9 cellular contexts compared by ENCODE assay signal in the genomic region with DNA sequence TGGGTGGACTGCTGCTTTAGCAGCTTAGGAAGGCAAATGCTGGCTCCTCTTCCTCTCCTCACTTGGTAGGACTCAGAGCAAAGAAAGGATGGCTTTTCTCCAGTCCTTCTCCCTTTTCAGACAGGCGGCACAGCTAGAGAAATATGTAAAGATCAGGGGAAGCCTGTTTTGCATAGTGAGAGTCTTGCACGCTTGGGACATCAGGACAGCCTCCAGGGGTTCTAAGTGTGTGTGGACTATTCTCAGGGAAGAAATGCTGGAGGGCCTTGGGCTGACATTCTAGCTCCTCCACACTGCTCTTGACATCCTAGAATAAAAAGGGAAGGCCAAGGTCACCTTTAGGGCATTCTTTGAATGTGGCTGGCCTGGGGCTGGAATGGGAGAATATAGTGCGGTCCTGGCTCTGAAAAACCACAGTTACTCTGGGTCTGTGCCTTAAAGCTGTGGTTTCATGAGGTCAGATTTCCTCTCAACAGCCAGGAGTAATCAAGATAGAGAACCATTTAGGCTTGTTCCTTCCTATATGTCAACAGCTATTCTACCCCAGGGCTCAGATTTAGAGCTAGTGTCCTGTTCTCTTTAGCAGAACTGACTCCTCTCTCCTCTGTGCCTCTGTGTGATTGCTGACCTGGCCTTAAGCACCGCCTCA. TPM values are rescaled to one million over a fixed set of nuclear protein-coding genes. Genes with fewer than 3 reads are reported as not detected.
DNase-seq lines count a peak whose midpoint lies in the region; ATAC-seq lines count a peak whose summit lies in the region.
"Had no signal": no experiment of that assay in that cellular context is flagged by ENCODE, and none has a peak within 500 bp of the region (broad histone marks: within the 10 kb centered on the region; RNA-seq: fewer than 3 reads in every experiment).

No MANE protein-coding gene starts in this region.

- H3K9me3 Mint-ChIP-seq in activated CD8-positive, alpha-beta memory T cell treated with anti-CD3 and anti-CD28 coated beads, Interleukin-2, amount 10 ng/mL, durations not matched to agents 7 days and 5 days (ENCODE audit: low read depth), result no peaks in the 10 kb centered on the region
- H3K9me3 Mint-ChIP-seq in activated naive CD8-positive, alpha-beta T cell (ENCODE audit: low read depth), result no peaks in the 10 kb centered on the region
- H3K9me3 Mint-ChIP-seq in stimulated activated memory B cell treated with anti-CD40 and anti-IgM and Interleukin-4, amounts not matched to agents 10 μg/mL and 1 μg/mL and 100 μg/mL, for 72 hours, result no peaks in the 10 kb centered on the region

- H3K4me3 Mint-ChIP-seq in activated CD8-positive, alpha-beta memory T cell treated with anti-CD3 and anti-CD28 coated beads, Interleukin-2, amount 10 ng/mL, durations not matched to agents 7 days and 5 days, result no peak overlapping the region
- peak overlapping the region; percentile 38 for H3K4me3 Mint-ChIP-seq in activated naive CD8-positive, alpha-beta T cell
- H3K4me3 Mint-ChIP-seq in stimulated activated memory B cell treated with anti-CD40 and anti-IgM and Interleukin-4, amounts not matched to agents 10 μg/mL and 1 μg/mL and 100 μg/mL, for 72 hours, result no peak overlapping the region

- CTCF ChIA-PET in activated CD8-positive, alpha-beta memory T cell treated with anti-CD3 and anti-CD28 coated beads, Interleukin-2, amount 10 ng/mL, durations not matched to agents 7 days and 5 days (lab: Charles Lee), result interaction anchor here (0.6 to 5.5 kb wide), 12 partner anchors 22 to 649 kb away, joined by 3 to 26 read pairs (median 4); a partner anchor contains a TSS

- peaks cover 20% of the 10 kb centered on the region for H3K4me1 Mint-ChIP-seq in activated CD8-positive, alpha-beta memory T cell treated with anti-CD3 and anti-CD28 coated beads, Interleukin-2, amount 10 ng/mL, durations not matched to agents 7 days and 5 days
- H3K4me1 Mint-ChIP-seq in activated naive CD8-positive, alpha-beta T cell (ENCODE audit: low read depth), result peaks cover 24% of the 10 kb centered on the region
- peaks cover 21% of the 10 kb centered on the region for H3K4me1 Mint-ChIP-seq in stimulated activated memory B cell treated with anti-CD40 and anti-IgM and Interleukin-4, amounts not matched to agents 10 μg/mL and 1 μg/mL and 100 μg/mL, for 72 hours

- H3K36me3 Mint-ChIP-seq in activated CD8-positive, alpha-beta memory T cell treated with anti-CD3 and anti-CD28 coated beads, Interleukin-2, amount 10 ng/mL, durations not matched to agents 7 days and 5 days, result no peaks in the 10 kb centered on the region
- H3K36me3 Mint-ChIP-seq in activated naive CD8-positive, alpha-beta T cell, result no peaks in the 10 kb centered on the region
- no peaks in the 10 kb centered on the region for H3K36me3 Mint-ChIP-seq in stimulated activated memory B cell treated with anti-CD40 and anti-IgM and Interleukin-4, amounts not matched to agents 10 μg/mL and 1 μg/mL and 100 μg/mL, for 72 hours

- ATAC-seq in activated CD8-positive, alpha-beta memory T cell treated with anti-CD3 and anti-CD28 coated beads, Interleukin-2, amount 10 ng/mL, durations not matched to agents 7 days and 5 days, result peak; percentile 65
- peak; percentile 45 for ATAC-seq in stimulated activated memory B cell treated with anti-CD40 and anti-IgM and Interleukin-4, amounts not matched to agents 10 μg/mL and 1 μg/mL and 100 μg/mL, for 72 hours

- no peaks in the 10 kb centered on the region for H3K27me3 Mint-ChIP-seq in activated CD8-positive, alpha-beta memory T cell treated with anti-CD3 and anti-CD28 coated beads, Interleukin-2, amount 10 ng/mL, durations not matched to agents 7 days and 5 days
- H3K27me3 Mint-ChIP-seq in activated naive CD8-positive, alpha-beta T cell, result no peaks in the 10 kb centered on the region
- no peaks in the 10 kb centered on the region for H3K27me3 Mint-ChIP-seq in stimulated activated memory B cell treated with anti-CD40 and anti-IgM and Interleukin-4, amounts not matched to agents 10 μg/mL and 1 μg/mL and 100 μg/mL, for 72 hours

- H3K27ac Mint-ChIP-seq in activated CD8-positive, alpha-beta memory T cell treated with anti-CD3 and anti-CD28 coated beads, Interleukin-2, amount 10 ng/mL, durations not matched to agents 7 days and 5 days, result peak overlapping the region; percentile 68
- peak overlapping the region; percentile 16 for H3K27ac Mint-ChIP-seq in activated naive CD8-positive, alpha-beta T cell
- H3K27ac Mint-ChIP-seq in stimulated activated memory B cell treated with anti-CD40 and anti-IgM and Interleukin-4, amounts not matched to agents 10 μg/mL and 1 μg/mL and 100 μg/mL, for 72 hours, result peak overlapping the region; percentile 42

- no peak for DNase-seq in activated CD8-positive, alpha-beta memory T cell treated with anti-CD3 and anti-CD28 coated beads, Interleukin-2, amount 10 ng/mL, durations not matched to agents 7 days and 5 days
- DNase-seq in activated CD8-positive, alpha-beta memory T cell treated with anti-CD3 and anti-CD28 coated beads, Interleukin-2, amount 50 U/mL, for 4 hours, result no peak
- DNase-seq in M059J (ENCODE audit: low read depth) (peak; percentile 90), amygdala (lab: John Stamatoyannopoulos, UW) (no peak), NCI-H1694 treated with DMSO at 0.1 percent for 48 hours (lab: John Stamatoyannopoulos, UW) (no peak)
- no peak for DNase-seq in stimulated activated naive CD4-positive, alpha-beta T cell treated with Interleukin-2 at 50 U/mL for 16 hours (lab: John Stamatoyannopoulos, UW)

RNA-seq across cellular contexts. Expression of a gene that starts 24.3 kb away (rescaled TPM):
- total RNA-seq in activated CD8-positive, alpha-beta memory T cell treated with anti-CD3 and anti-CD28 coated beads, Interleukin-2, amount 10 ng/mL, durations not matched to agents 7 days and 5 days, result not detected
- not detected in 2 replicates for total RNA-seq in M059J (2014; rRNA removed; shearing (Covaris generic))
- total RNA-seq: tibial nerve had no signal

RNA-seq across cellular contexts. Expression of a gene that starts 41.2 kb away (rescaled TPM):
- 10 to 100 TPM; 45.6 to 45.9 TPM for total RNA-seq in activated CD8-positive, alpha-beta memory T cell treated with anti-CD3 and anti-CD28 coated beads, Interleukin-2, amount 10 ng/mL, durations not matched to agents 7 days and 5 days
- 12.4 and 13.2 TPM in 2 replicates for total RNA-seq in M059J (2014; rRNA removed; shearing (Covaris generic))

RNA-seq across cellular contexts. Expression of a gene that starts 54.0 kb away (rescaled TPM):
- 10 to 100 TPM; 73.3 to 81.2 TPM for total RNA-seq in activated CD8-positive, alpha-beta memory T cell treated with anti-CD3 and anti-CD28 coated beads, Interleukin-2, amount 10 ng/mL, durations not matched to agents 7 days and 5 days
- 12.9 and 18.4 TPM in 2 replicates for total RNA-seq in M059J (2014; rRNA removed; shearing (Covaris generic))

RNA-seq across cellular contexts. Expression of a gene that starts 54.3 kb away (rescaled TPM):
- total RNA-seq in activated CD8-positive, alpha-beta memory T cell treated with anti-CD3 and anti-CD28 coated beads, Interleukin-2, amount 10 ng/mL, durations not matched to agents 7 days and 5 days, result 1 to 10 TPM; 5.0 to 7.1 TPM
- total RNA-seq in M059J (2014; rRNA removed; shearing (Covaris generic)), result 0.15 and 1.2 TPM in 2 replicates

Comparison
In these comparisons a context has a peak if more than half of its experiments do, and no peak if none do; other contexts are left out.
1. H3K27ac Mint-ChIP-seq: peak in every context shown above with its lines; median percentile 68 in activated CD8-positive, alpha-beta memory T cell treated with anti-CD3 and anti-CD28 coated beads, Interleukin-2, amount 10 ng/mL, durations not matched to agents 7 days and 5 days; 42 in stimulated activated memory B cell treated with anti-CD40 and anti-IgM and Interleukin-4, amounts not matched to agents 10 μg/mL and 1 μg/mL and 100 μg/mL, for 72 hours; 16 in activated naive CD8-positive, alpha-beta T cell.